ENCODE assay signal across 8 cellular contexts in the genomic region with DNA sequence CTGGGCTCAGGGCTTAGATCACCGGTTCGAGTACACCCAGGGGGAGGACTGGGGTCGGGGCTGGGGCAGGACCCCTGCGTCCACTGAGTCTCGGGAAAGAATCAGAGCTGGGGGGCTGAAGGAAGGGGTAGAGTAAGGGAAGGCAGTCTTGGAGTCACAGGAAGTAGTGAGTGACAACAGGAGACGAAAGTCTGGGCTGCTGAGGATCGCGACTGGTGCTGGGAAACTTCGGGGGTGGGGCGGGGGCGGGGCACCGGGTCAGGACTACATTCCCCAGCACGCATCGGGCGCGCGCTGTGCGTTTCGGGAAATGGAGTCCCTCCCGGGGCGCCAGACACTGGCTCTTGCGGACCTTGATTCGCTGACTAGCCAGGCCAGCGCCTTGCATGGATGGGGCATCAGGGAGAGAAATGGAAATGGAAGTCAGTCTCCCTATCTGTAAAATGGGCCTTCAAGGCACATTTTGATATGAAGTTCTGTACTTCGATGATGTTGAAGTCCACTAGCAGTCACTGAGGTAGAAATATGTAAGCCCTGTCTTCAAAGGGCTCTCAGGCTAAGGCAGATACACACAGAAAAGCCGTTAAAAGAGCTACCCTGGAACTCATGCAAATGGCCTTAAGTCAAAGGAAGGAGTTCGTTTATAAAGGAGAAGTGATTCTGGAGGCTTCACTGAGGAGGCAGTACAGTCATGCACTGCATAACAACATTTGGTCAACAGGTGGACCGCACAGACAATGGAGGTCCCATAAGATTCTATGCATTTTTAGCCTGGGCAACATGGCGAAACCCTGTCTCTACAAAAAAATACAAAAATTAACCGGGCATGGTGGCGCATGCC. TPM values are rescaled to one million over a fixed set of nuclear protein-coding genes. Genes with fewer than 3 reads are reported as not detected.
A peak's percentile ranks its signal among the peaks of the same experiment; 100 is the strongest.
DNase-seq lines count a peak whose midpoint lies in the region; ATAC-seq and TF ChIP-seq lines count a peak whose summit lies in the region.

No MANE protein-coding gene starts in this region.

- peak overlapping the region in 9 of 10 donors; percentile 63 to 93 (median 84) for H3K27ac Mint-ChIP-seq in naive thymus-derived CD8-positive, alpha-beta T cell
- H3K27ac Mint-ChIP-seq in stimulated activated memory B cell treated with anti-CD40 and anti-IgM and Interleukin-4, amounts not matched to agents 10 μg/mL and 1 μg/mL and 100 μg/mL, for 72 hours = peak overlapping the region; percentile 89

- H3K4me3 Mint-ChIP-seq in naive thymus-derived CD8-positive, alpha-beta T cell = peak overlapping the region; percentile 55 to 84 (median 74)
- peak overlapping the region; percentile 81 for H3K4me3 Mint-ChIP-seq in stimulated activated memory B cell treated with anti-CD40 and anti-IgM and Interleukin-4, amounts not matched to agents 10 μg/mL and 1 μg/mL and 100 μg/mL, for 72 hours

- DNase-seq in GM04503 (ENCODE audit: low read depth) (peak; percentile 61), HK-2 (ENCODE audit: unreplicated experiment) (peak; percentile 41), RPMI7951 (ENCODE audit: low read depth) (peak; percentile 87), fibroblast of pulmonary artery (ENCODE audit: low read depth) (peak; percentile 90), COR-L47 (lab: John Stamatoyannopoulos, UW) (no peak)
- peak; percentile 93 for DNase-seq in activated effector memory CD4-positive, alpha-beta T cell treated with anti-CD3 and anti-CD28 coated beads, Interleukin-2, amount 50 U/mL, for 16 hours
- DNase-seq in naive thymus-derived CD8-positive, alpha-beta T cell = peak; percentile 55 to 86 (median 67)

- H3K9me3 Mint-ChIP-seq in naive thymus-derived CD8-positive, alpha-beta T cell = no peaks in the 10 kb centered on the region
- H3K9me3 Mint-ChIP-seq in stimulated activated memory B cell treated with anti-CD40 and anti-IgM and Interleukin-4, amounts not matched to agents 10 μg/mL and 1 μg/mL and 100 μg/mL, for 72 hours = no peaks in the 10 kb centered on the region

- no peaks in the 10 kb centered on the region for H3K36me3 Mint-ChIP-seq in naive thymus-derived CD8-positive, alpha-beta T cell
- H3K36me3 Mint-ChIP-seq in stimulated activated memory B cell treated with anti-CD40 and anti-IgM and Interleukin-4, amounts not matched to agents 10 μg/mL and 1 μg/mL and 100 μg/mL, for 72 hours = no peaks in the 10 kb centered on the region

- peak; percentile 55 to 63 for ATAC-seq in naive thymus-derived CD8-positive, alpha-beta T cell
- ATAC-seq in stimulated activated memory B cell treated with anti-CD40 and anti-IgM and Interleukin-4, amounts not matched to agents 10 μg/mL and 1 μg/mL and 100 μg/mL, for 72 hours = peak; percentile 66

- no peak for TF ChIP-seq CTCF in fibroblast of pulmonary artery (IDR thresholded peaks at IDR 0.05; ENCODE audit: low read length, missing control alignments)

- H3K27me3 Mint-ChIP-seq in naive thymus-derived CD8-positive, alpha-beta T cell = no peaks in the 10 kb centered on the region
- no peaks in the 10 kb centered on the region for H3K27me3 Mint-ChIP-seq in stimulated activated memory B cell treated with anti-CD40 and anti-IgM and Interleukin-4, amounts not matched to agents 10 μg/mL and 1 μg/mL and 100 μg/mL, for 72 hours

- peaks cover 24 to 55% (median 54%) of the 10 kb centered on the region in 4 donors for H3K4me1 Mint-ChIP-seq in naive thymus-derived CD8-positive, alpha-beta T cell
- H3K4me1 Mint-ChIP-seq in stimulated activated memory B cell treated with anti-CD40 and anti-IgM and Interleukin-4, amounts not matched to agents 10 μg/mL and 1 μg/mL and 100 μg/mL, for 72 hours = peaks cover 51% of the 10 kb centered on the region

- peak overlapping the region; percentile 61 for H3K4me3 ChIP-seq in fibroblast of pulmonary artery (replicated peaks; ENCODE audit: low read depth, low read length)

- POLR2A ChIA-PET in naive thymus-derived CD8-positive, alpha-beta T cell (lab: Charles Lee) = interaction anchor here (0.6 to 10.9 kb wide), 9 partner anchors 8 to 441 kb away, joined by 3 to 94 read pairs (median 4); no protein-coding TSS in a partner anchor

RNA-seq across cellular contexts. Expression of a gene that starts 0.7 kb away (rescaled TPM):
- 0.24 and 0.39 TPM in 2 replicates for total RNA-seq in RPMI7951 (2014; rRNA removed; shearing (Covaris generic))
- 1 to 10 TPM; 1.0 to 1.3 TPM for total RNA-seq in naive thymus-derived CD8-positive, alpha-beta T cell
- polyA plus RNA-seq in naive thymus-derived CD8-positive, alpha-beta T cell = under 1 TPM in 1 of 3 donors, not detected in 2; 0.14 TPM

RNA-seq across cellular contexts. Expression of a gene that starts 3.2 kb away (rescaled TPM):
- 40.5 and 42.2 TPM in 2 replicates for total RNA-seq in RPMI7951 (2014; rRNA removed; shearing (Covaris generic))
- total RNA-seq in naive thymus-derived CD8-positive, alpha-beta T cell = 10 to 100 TPM; 24.2 to 24.6 TPM
- polyA plus RNA-seq in naive thymus-derived CD8-positive, alpha-beta T cell = 10 to 100 TPM; 33.9 to 38.8 (median 34.7) TPM

RNA-seq across cellular contexts. Expression of a gene that starts 26.3 kb away (rescaled TPM):
- 3.7 and 8.1 TPM in 2 replicates for total RNA-seq in RPMI7951 (2014; rRNA removed; shearing (Covaris generic))
- total RNA-seq in naive thymus-derived CD8-positive, alpha-beta T cell = 10 to 100 TPM; 13.1 to 16.8 TPM
- under 1 TPM; 0.06 to 0.29 (median 0.16) TPM for polyA plus RNA-seq in naive thymus-derived CD8-positive, alpha-beta T cell

RNA-seq across cellular contexts. Expression of a gene that starts 51.8 kb away (rescaled TPM):
- 28.5 and 41.6 TPM in 2 replicates for total RNA-seq in RPMI7951 (2014; rRNA removed; shearing (Covaris generic))
- 10 to 100 TPM; 18.6 to 20.8 TPM for total RNA-seq in naive thymus-derived CD8-positive, alpha-beta T cell
- 10 to 100 TPM; 15.2 to 16.0 (median 15.5) TPM for polyA plus RNA-seq in naive thymus-derived CD8-positive, alpha-beta T cell
